In the genomic region with DNA sequence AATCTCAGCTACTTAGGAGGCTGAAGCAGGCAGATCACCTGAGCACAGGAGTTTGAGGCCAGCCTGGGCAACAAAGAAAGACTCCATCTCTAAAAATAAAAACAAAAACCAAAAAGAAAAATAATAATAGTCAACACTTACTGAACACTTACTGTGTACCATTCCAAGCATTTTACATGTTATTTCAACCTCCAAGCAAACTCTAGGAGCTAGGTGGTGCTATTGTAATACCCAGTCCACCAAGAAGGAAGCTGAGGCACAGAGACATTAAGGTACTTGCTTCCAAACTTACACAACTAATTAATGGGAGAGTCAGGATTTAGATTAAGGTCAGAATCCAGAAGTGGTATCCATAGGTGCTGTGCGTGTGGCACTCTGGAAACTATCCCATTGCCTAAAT, we compare ENCODE assay signal across 10 cellular contexts. TPM values are rescaled to one million over a fixed set of nuclear protein-coding genes. Genes with fewer than 3 reads are reported as not detected.
A peak's percentile ranks its signal among the peaks of the same experiment; 100 is the strongest.
DNase-seq lines count a peak whose midpoint lies in the region; ATAC-seq, FAIRE-seq and TF ChIP-seq lines count a peak whose summit lies in the region.
"Had no signal": no experiment of that assay in that cellular context is flagged by ENCODE, and none has a peak within 500 bp of the region (broad histone marks: within the 10 kb centered on the region; RNA-seq: fewer than 3 reads in every experiment).

No MANE protein-coding gene starts in this region.

- H3K4me3 ChIP-seq in A549: no peak overlapping the region
- no peak overlapping the region for H3K4me3 ChIP-seq in GM12865 (ENCODE audit: low read depth, low read length)
- no peak overlapping the region for H3K4me3 ChIP-seq in fibroblast of villous mesenchyme (ENCODE audit: low read depth, low read length)

- no peak for TF ChIP-seq POLR2A in A549 (IDR thresholded peaks at IDR 0.05; ENCODE audit: low read length)

- CTCF ChIA-PET in A549 (lab: Yijun Ruan, JAX): interaction anchor here (0.7 to 5.9 kb wide), 32 partner anchors 8 to 400 kb away, joined by 3 to 69 read pairs (median 4); partner anchors contain the start of genes DAD1 and OXA1L

- TF ChIP-seq CTCF in A549 (IDR thresholded peaks at IDR 0.05) (peak; percentile 60), GM12865 (IDR thresholded peaks at IDR 0.05; ENCODE audit: insufficient read depth, low read depth, low read length, missing control alignments) (peak; percentile 37), fibroblast of villous mesenchyme (IDR thresholded peaks at IDR 0.05; ENCODE audit: insufficient read depth, low read depth, low read length) (peak; percentile 64)

- H3K4me2 ChIP-seq in A549: peak overlapping the region; percentile 39; the same call in 2 of the 3 replicates

- peaks cover 16% of the 10 kb centered on the region; the same call in 2 of the 3 replicates for H3K4me1 ChIP-seq in A549

- peak in 1 of 2 experiments; percentile 46; a peak in 2 of 6 replicates for ATAC-seq in A549
- no peak for ATAC-seq in GM18520 (IDR thresholded peaks at IDR 0.05; ENCODE audit: unreplicated experiment)
- ATAC-seq in GM19035 (IDR thresholded peaks at IDR 0.05; ENCODE audit: unreplicated experiment): no peak

- no peak for FAIRE-seq in A549 (lab: Jason Lieb, UNC)
- FAIRE-seq: islet of Langerhans had no signal

- TF ChIP-seq RAD21 in A549 (conservative IDR thresholded peaks at IDR 0.05 in 1 of 2, IDR thresholded peaks at IDR 0.05 in 1 of 2): peak; percentile 70 to 72

- DNase-seq in A549 (ENCODE audit: low read depth in 1 of 2, low spot score in 1 of 2) (peak in 1 of 2 experiments; percentile 39), GM12865 (ENCODE audit: low read depth) (peak; percentile 40), RPMI7951 (ENCODE audit: low read depth) (peak; percentile 73), fibroblast of villous mesenchyme (ENCODE audit: low read depth) (peak; percentile 74), cortex of kidney (lab: John Stamatoyannopoulos, UW) (no peak), NCI-H187 (lab: John Stamatoyannopoulos, UW) (no peak)
- DNase-seq: activated CD8-positive, alpha-beta memory T cell treated with anti-CD3 and anti-CD28 coated beads for 24 hours had no signal

- no peak for TF ChIP-seq EP300 in A549 (IDR thresholded peaks at IDR 0.05)

- WGBS in A549 (ENCODE audit: missing lambda C conversion rate): 88% methylated on average over 1 of the region's 1 CpG

- peak overlapping the region; percentile 15 to 37; a peak in 1 of 6 replicates for H3K27ac ChIP-seq in A549

- POLR2A ChIA-PET in A549 (lab: Yijun Ruan, JAX): interaction anchor here (0.8 to 1.3 kb wide), 3 partner anchors 59 to 165 kb away, joined by 3 to 4 read pairs (median 3); partner anchors contain the start of gene OXA1L

- H3K9me3 ChIP-seq in A549: no peaks in the 10 kb centered on the region

TF ChIP-seq in A549, 52 proteins besides CTCF, POLR2A, EP300 and RAD21:
- no peak for TF ChIP-seq FOSB (CRISPR knock-in tag; IDR thresholded peaks at IDR 0.05)
- no peak for TF ChIP-seq NPAS2 (CRISPR knock-in tag; IDR thresholded peaks at IDR 0.05; ENCODE audit: borderline replicate concordance)
- no peak for TF ChIP-seq ZC3H11A (IDR thresholded peaks at IDR 0.05)
- TF ChIP-seq, protein P1, sequence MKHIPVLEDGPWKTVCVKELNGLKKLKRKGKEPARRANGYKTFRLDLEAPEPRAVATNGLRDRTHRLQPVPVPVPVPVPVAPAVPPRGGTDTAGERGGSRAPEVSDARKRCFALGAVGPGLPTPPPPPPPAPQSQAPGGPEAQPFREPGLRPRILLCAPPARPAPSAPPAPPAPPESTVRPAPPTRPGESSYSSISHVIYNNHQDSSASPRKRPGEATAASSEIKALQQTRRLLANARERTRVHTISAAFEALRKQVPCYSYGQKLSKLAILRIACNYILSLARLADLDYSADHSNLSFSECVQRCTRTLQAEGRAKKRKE (CRISPR knock-in tag; IDR thresholded peaks at IDR 0.05; ENCODE audit: low read depth): no peak
- TF ChIP-seq SMC3 (IDR thresholded peaks at IDR 0.05): peak; percentile 66
- TF ChIP-seq E2F6 (IDR thresholded peaks at IDR 0.05; ENCODE audit: borderline replicate concordance, low read depth): no peak

RNA-seq across cellular contexts. Expression of gene OR6J1, which starts 13.7 kb away (rescaled TPM):
- polyA plus RNA-seq in A549 (2011; rRNA removed) (not detected in 2 replicates), A549 (2017; fragmentation: RNase III; extraction: RNeasy Plus Mini Kit Qiagen cat#74134 plus additional on column Dnase treatment) (not detected in 3 replicates)
- polyA plus RNA-seq in A549 (2012; cell fraction: cytosol; rRNA removed): not detected in 2 replicates
- 0.01 TPM in 1 of 2 replicates, not detected in the other for polyA plus RNA-seq in A549 (2012; cell fraction: nucleus; rRNA removed)
- 0.08 TPM in 1 of 2 replicates, not detected in the other for polyA minus RNA-seq in A549 (2011; rRNA and poly(A)+ RNA removed)
- not detected in 2 replicates for total RNA-seq in RPMI7951 (2014; rRNA removed; shearing (Covaris generic))
- not detected in 2 replicates for total RNA-seq in fibroblast of villous mesenchyme

RNA-seq across cellular contexts. Expression of gene ABHD4, which starts 59.8 kb away (rescaled TPM):
- polyA plus RNA-seq in A549 (2011; rRNA removed) (58.3 and 75.0 TPM in 2 replicates), A549 (2017; fragmentation: RNase III; extraction: RNeasy Plus Mini Kit Qiagen cat#74134 plus additional on column Dnase treatment) (63.4 to 70.7 TPM (median 66.5 TPM) in 3 replicates)
- 70.0 and 92.8 TPM in 2 replicates for polyA plus RNA-seq in A549 (2012; cell fraction: cytosol; rRNA removed)
- polyA plus RNA-seq in A549 (2012; cell fraction: nucleus; rRNA removed): 89.5 and 91.0 TPM in 2 replicates
- 57.6 and 74.4 TPM in 2 replicates for polyA minus RNA-seq in A549 (2011; rRNA and poly(A)+ RNA removed)
- 15.5 and 16.1 TPM in 2 replicates for total RNA-seq in RPMI7951 (2014; rRNA removed; shearing (Covaris generic))
- 13.4 and 32.2 TPM in 2 replicates for total RNA-seq in fibroblast of villous mesenchyme

Comparison
In these comparisons a context has a peak if more than half of its experiments do, and no peak if none do; other contexts are left out.
1. DNase-seq: peak in GM12865 (single experiment), RPMI7951 (single experiment) and fibroblast of villous mesenchyme (single experiment); none in cortex of kidney (single experiment) and NCI-H187 (0 of 2).
2. Peak in every context shown above with its lines, with median percentiles within 50 percentile points of each other: CTCF ChIP-seq.